In genomic region chr10:101708073-101708472, GRCh38 we compare ENCODE assay signal across 17 cellular contexts. TPM values are rescaled to one million over a fixed set of nuclear protein-coding genes. Genes with fewer than 3 reads are reported as not detected.
DNase-seq lines count a peak whose midpoint lies in the region; ATAC-seq, FAIRE-seq and TF ChIP-seq lines count a peak whose summit lies in the region.
"Had no signal": no experiment of that assay in that cellular context is flagged by ENCODE, and none has a peak within 500 bp of the region (broad histone marks: within the 10 kb centered on the region; RNA-seq: fewer than 3 reads in every experiment).

No MANE protein-coding gene starts in this region.

- no peaks in the 10 kb centered on the region for H3K79me2 ChIP-seq in DND-41 (ENCODE audit: insufficient read depth, low read length)
- no peaks in the 10 kb centered on the region for H3K79me2 ChIP-seq in GM12878 (ENCODE audit: control insufficient read depth, insufficient read depth, low read length)

- TF ChIP-seq RAD21 in GM12878 (IDR thresholded peaks at IDR 0.05; ENCODE audit: insufficient read depth, low read depth, low read length) = no peak

- no peak for TF ChIP-seq POLR2A in GM12878 (IDR thresholded peaks at IDR 0.05; ENCODE audit: low read depth, low read length)

- 32% methylated on average over 1 of the region's 1 CpG for WGBS in GM12878 (ENCODE audit: insufficient coverage, insufficient replicate concordance, low lambda C conversion rate, missing lambda C conversion rate)

- peak; percentile 80 for ATAC-seq in DND-41 (ENCODE audit: insufficient read depth, low read depth)
- no peak for ATAC-seq in GM12878
- ATAC-seq in CD4-positive, alpha-beta T cell (ENCODE audit: poor library complexity) = no peak
- ATAC-seq: CD8-positive, alpha-beta T cell; HCT116 had no signal

- in situ Hi-C loops in GM12878 (cut with MboI) = no loop called here

- H3K27me3 ChIP-seq in DND-41 (ENCODE audit: insufficient read depth, low read length, poor library complexity) (peaks cover 8% of the 10 kb centered on the region), GM12878 (replicated peaks in 1 of 2; ENCODE audit: control insufficient read depth in 2 of 2, insufficient read depth in 2 of 2, low read length in 1 of 2) (no peaks in the 10 kb centered on the region), H7 (ENCODE audit: control insufficient read depth, insufficient read depth, low read length) (no peaks in the 10 kb centered on the region)
- H3K27me3 ChIP-seq in CD4-positive, alpha-beta T cell (ENCODE audit: control insufficient read depth, insufficient read depth, low read length) = peaks cover 4% of the 10 kb centered on the region

- no peak overlapping the region for H3K27ac Mint-ChIP-seq in activated CD4-positive, alpha-beta T cell treated with anti-CD3 and anti-CD28 coated beads, Interleukin-2, amount 10 ng/mL, durations not matched to agents 7 days and 5 days
- H3K27ac Mint-ChIP-seq in T-helper 1 cell treated with Interleukin-12 subunit alpha and Interleukin-12 subunit beta and Interleukin-4 antibody, amounts not matched to agents 30 μg/mL and 1 μg/mL, for 36 hours = no peak overlapping the region
- no peak overlapping the region for H3K27ac Mint-ChIP-seq in CD4-positive, alpha-beta T cell
- H3K27ac Mint-ChIP-seq: B cell; CD8-positive, alpha-beta T cell had no signal

- POLR2A ChIA-PET in activated CD4-positive, alpha-beta T cell treated with anti-CD3 and anti-CD28 coated beads, Interleukin-2, amount 10 ng/mL, durations not matched to agents 7 days and 5 days (lab: Charles Lee) = no interaction called here
- POLR2A ChIA-PET in GM12878 (lab: Charles Lee) = no interaction called here
- POLR2A ChIA-PET in CD4-positive, alpha-beta T cell (lab: Charles Lee) = no interaction called here

- peak; percentile 23 for DNase-seq in activated CD4-positive, alpha-beta T cell treated with anti-CD3 and anti-CD28 coated beads, Interleukin-2, amount 10 ng/mL, durations not matched to agents 7 days and 5 days
- no peak for DNase-seq in activated CD4-positive, alpha-beta T cell treated with anti-CD3 and anti-CD28 coated beads, Interleukin-2, amount 50 U/mL, for 4 hours
- DNase-seq in DND-41 (no peak), GM12878 (ENCODE audit: low read depth, low spot score) (no peak), H7 (no peak), cortex of kidney (lab: John Stamatoyannopoulos, UW) (no peak)
- no peak for DNase-seq in CD4-positive, alpha-beta T cell
- DNase-seq: C1 segment of cervical spinal cord; CD8-positive, alpha-beta T cell; COR-L47; GF-D8; IMR-90 had no signal

- TF ChIP-seq CTCF in DND-41 (IDR thresholded peaks at IDR 0.05; ENCODE audit: borderline replicate concordance, extremely low read depth, low read length, poor library complexity, severe bottlenecking) (no peak), GM12878 (IDR thresholded peaks at IDR 0.05 in 2 of 3, conservative IDR thresholded peaks at IDR 0.05 in 1 of 3; ENCODE audit: control insufficient read depth in 2 of 3, extremely low read depth in 1 of 3, insufficient read depth in 1 of 3, low read depth in 3 of 3, low read length in 3 of 3) (no peak)
- no peak for TF ChIP-seq CTCF in CD4-positive, alpha-beta T cell (IDR thresholded peaks at IDR 0.05)

- FAIRE-seq in GM12878 (lab: Jason Lieb, UNC) = no peak
- FAIRE-seq: D721Med had no signal

- peaks cover 51% of the 10 kb centered on the region for H3K27me3 Mint-ChIP-seq in activated CD4-positive, alpha-beta T cell treated with anti-CD3 and anti-CD28 coated beads, Interleukin-2, amount 10 ng/mL, durations not matched to agents 7 days and 5 days
- peaks cover 59% of the 10 kb centered on the region for H3K27me3 Mint-ChIP-seq in T-helper 1 cell treated with Interleukin-12 subunit alpha and Interleukin-12 subunit beta and Interleukin-4 antibody, amounts not matched to agents 30 μg/mL and 1 μg/mL, for 36 hours (ENCODE audit: low read depth)
- peaks cover 48% of the 10 kb centered on the region for H3K27me3 Mint-ChIP-seq in CD4-positive, alpha-beta T cell

- SMC1A ChIA-PET in GM12878 (lab: Charles Lee; ENCODE audit: uncharacterized antibody, unreplicated experiment) = interaction anchor here (1.4 kb wide), 1 partner anchor 12 kb away, joined by 5 read pairs; no protein-coding TSS in a partner anchor

- intact Hi-C loops in GM12878 (cut with micrococcal nuclease; ENCODE audit: unreplicated experiment) = no loop called here
- intact Hi-C loops in CD4-positive, alpha-beta T cell (cut with DNase I, micrococcal nuclease) = no loop called here

- BruUV-seq in GM12878 (replicated peaks; lab: Mats Ljungman, UMichigan) = no TSS peak

- no peak overlapping the region for H3K4me3 Mint-ChIP-seq in activated CD4-positive, alpha-beta T cell treated with anti-CD3 and anti-CD28 coated beads, Interleukin-2, amount 10 ng/mL, durations not matched to agents 7 days and 5 days
- H3K4me3 Mint-ChIP-seq in T-helper 1 cell treated with Interleukin-12 subunit alpha and Interleukin-12 subunit beta and Interleukin-4 antibody, amounts not matched to agents 30 μg/mL and 1 μg/mL, for 36 hours = peak overlapping the region; percentile 1
- no peak overlapping the region for H3K4me3 Mint-ChIP-seq in CD4-positive, alpha-beta T cell
- H3K4me3 Mint-ChIP-seq: B cell; CD8-positive, alpha-beta T cell had no signal

- H3K9ac ChIP-seq in DND-41 (ENCODE audit: low read depth, low read length) (no peak overlapping the region), GM12878 (ENCODE audit: control insufficient read depth, insufficient read depth, low read length) (no peak overlapping the region)

- H3K36me3 ChIP-seq in DND-41 (ENCODE audit: insufficient read depth, low read length) = no peaks in the 10 kb centered on the region
- no peaks in the 10 kb centered on the region for H3K36me3 ChIP-seq in GM12878 (ENCODE audit: control insufficient read depth in 2 of 2, insufficient read depth in 2 of 2, low read length in 1 of 2)
- H3K36me3 ChIP-seq in H7 (replicated peaks; ENCODE audit: control insufficient read depth, insufficient read depth, low read length) = no peaks in the 10 kb centered on the region

- no peaks in the 10 kb centered on the region for H3K9me3 Mint-ChIP-seq in activated CD4-positive, alpha-beta T cell treated with anti-CD3 and anti-CD28 coated beads, Interleukin-2, amount 10 ng/mL, durations not matched to agents 7 days and 5 days
- no peaks in the 10 kb centered on the region for H3K9me3 Mint-ChIP-seq in T-helper 1 cell treated with Interleukin-12 subunit alpha and Interleukin-12 subunit beta and Interleukin-4 antibody, amounts not matched to agents 30 μg/mL and 1 μg/mL, for 36 hours
- no peaks in the 10 kb centered on the region for H3K9me3 Mint-ChIP-seq in CD4-positive, alpha-beta T cell
- H3K9me3 Mint-ChIP-seq: CD8-positive, alpha-beta T cell had no signal

- H3K4me1 Mint-ChIP-seq in activated CD4-positive, alpha-beta T cell treated with anti-CD3 and anti-CD28 coated beads, Interleukin-2, amount 10 ng/mL, durations not matched to agents 7 days and 5 days = peaks cover 33% of the 10 kb centered on the region
- peaks cover 31% of the 10 kb centered on the region for H3K4me1 Mint-ChIP-seq in T-helper 1 cell treated with Interleukin-12 subunit alpha and Interleukin-12 subunit beta and Interleukin-4 antibody, amounts not matched to agents 30 μg/mL and 1 μg/mL, for 36 hours (ENCODE audit: low read depth)
- no peaks in the 10 kb centered on the region for H3K4me1 Mint-ChIP-seq in CD4-positive, alpha-beta T cell (ENCODE audit: low read depth)
- H3K4me1 Mint-ChIP-seq: B cell had no signal

- H3K4me1 ChIP-seq in DND-41 (ENCODE audit: insufficient read depth, low read length) (no peaks in the 10 kb centered on the region; the same call in 1 of the 2 replicates), GM12878 (ENCODE audit: control insufficient read depth, insufficient read depth, low read length) (peaks cover 8% of the 10 kb centered on the region)

- H3K4me3 ChIP-seq in DND-41 (ENCODE audit: low read depth in 1 of 2, low read length in 2 of 2) (no peak overlapping the region), GM12878 (no peak overlapping the region), H7 (ENCODE audit: insufficient read depth, low read depth, low read length) (no peak overlapping the region)

- H3K36me3 Mint-ChIP-seq in activated CD4-positive, alpha-beta T cell treated with anti-CD3 and anti-CD28 coated beads, Interleukin-2, amount 10 ng/mL, durations not matched to agents 7 days and 5 days (ENCODE audit: low read depth) = no peaks in the 10 kb centered on the region
- no peaks in the 10 kb centered on the region for H3K36me3 Mint-ChIP-seq in T-helper 1 cell treated with Interleukin-12 subunit alpha and Interleukin-12 subunit beta and Interleukin-4 antibody, amounts not matched to agents 30 μg/mL and 1 μg/mL, for 36 hours (ENCODE audit: low read depth)
- no peaks in the 10 kb centered on the region for H3K36me3 Mint-ChIP-seq in CD4-positive, alpha-beta T cell (ENCODE audit: low read depth)
- H3K36me3 Mint-ChIP-seq: CD8-positive, alpha-beta T cell had no signal

- RAD21 ChIA-PET in GM12878 (lab: Charles Lee; ENCODE audit: unreplicated experiment) = interaction anchor here (2.8 kb wide), 1 partner anchor 105 kb away, joined by 8 read pairs; no protein-coding TSS in a partner anchor

- H4K20me1 ChIP-seq in DND-41 (ENCODE audit: insufficient read depth, low read length) (no peaks in the 10 kb centered on the region), GM12878 (ENCODE audit: control insufficient read depth, insufficient read depth) (no peaks in the 10 kb centered on the region)

- TF ChIP-seq EP300 in GM12878 (IDR thresholded peaks at IDR 0.05; ENCODE audit: borderline replicate concordance in 1 of 2, control insufficient read depth in 1 of 2, low read depth in 2 of 2, low read length in 2 of 2) = no peak

- H3K4me2 ChIP-seq in DND-41 (ENCODE audit: insufficient read depth, low read length) = no peak overlapping the region
- no peak overlapping the region for H3K4me2 ChIP-seq in GM12878 (ENCODE audit: control insufficient read depth, insufficient read depth)

- H2AFZ ChIP-seq in DND-41 (ENCODE audit: low read depth, low read length) = no peak overlapping the region
- no peak overlapping the region for H2AFZ ChIP-seq in GM12878 (ENCODE audit: control insufficient read depth, low read depth, low read length)

- H3K9me3 ChIP-seq in DND-41 (ENCODE audit: insufficient read depth, low read length, severe bottlenecking) (no peaks in the 10 kb centered on the region), GM12878 (replicated peaks; ENCODE audit: control insufficient read depth, insufficient read depth, low read length) (no peaks in the 10 kb centered on the region)
- H3K9me3 ChIP-seq in CD4-positive, alpha-beta T cell (ENCODE audit: control insufficient read depth, low read length) = no peaks in the 10 kb centered on the region

- H3K27ac ChIP-seq in DND-41 (ENCODE audit: low read length) = no peak overlapping the region
- H3K27ac ChIP-seq in GM12878 (ENCODE audit: control insufficient read depth, insufficient read depth) = no peak overlapping the region
- H3K27ac ChIP-seq in CD4-positive, alpha-beta T cell (ENCODE audit: low read depth, low read length) = no peak overlapping the region
- H3K27ac ChIP-seq: HL-60 had no signal

- CTCF ChIA-PET in activated CD4-positive, alpha-beta T cell treated with anti-CD3 and anti-CD28 coated beads, Interleukin-2, amount 10 ng/mL, durations not matched to agents 7 days and 5 days (lab: Charles Lee) = no interaction called here
- CTCF ChIA-PET in GM12878 (lab: Yijun Ruan, JAX) = interaction anchor here (1.3 kb wide), 1 partner anchor 40 kb away, joined by 3 read pairs; no protein-coding TSS in a partner anchor
- CTCF ChIA-PET in CD4-positive, alpha-beta T cell (lab: Charles Lee) = interaction anchor here (1.0 kb wide), 1 partner anchor 13 kb away, joined by 3 read pairs; the partner anchor contains the start of gene FBXW4

RNA-seq across cellular contexts. Expression of gene FBXW4, which starts 13.1 kb away (rescaled TPM):
- 10 to 100 TPM; 40.7 to 45.4 TPM for total RNA-seq in activated CD4-positive, alpha-beta T cell treated with anti-CD3 and anti-CD28 coated beads, Interleukin-2, amount 10 ng/mL, durations not matched to agents 7 days and 5 days
- 53.0 and 64.6 TPM in 2 replicates for total RNA-seq in GM12878 (2013; cell fraction: nucleolus; rRNA removed)
- total RNA-seq in GM12878 (2014; rRNA removed) (28.5 and 29.2 TPM in 2 replicates), GM12878 (2014; rRNA removed; fragmentation: Illumina TruSeq; extraction: Trizol) (24.8 and 26.5 TPM in 2 replicates), GM12878 (2021) (38.7 and 41.9 TPM in 2 replicates)
- polyA plus RNA-seq in GM12878 (2011; ENCODE audit: low read depth) = 14.9 TPM
- polyA plus RNA-seq in GM12878 (2011; rRNA removed) (27.8 and 38.2 TPM in 2 replicates), GM12878 (2014; fragmentation: Illumina TruSeq; extraction: Trizol) (37.2 and 42.0 TPM in 2 replicates), GM12878 (2014; fragmentation: Nextera tagmentation; extraction: Ambion mirVana) (10 to 100 TPM in 1 of 2 experiments, 1 to 10 TPM in 1; 5.7 to 11.5 TPM), GM12878 (2014; rRNA removed) (30.5 and 34.5 TPM in 2 replicates), GM12878 (2016; fragmentation: Nextera tagmentation; extraction: Ambion mirVana) (1 to 10 TPM; 7.4 to 9.3 TPM)
- polyA plus RNA-seq in GM12878 (2011; cell fraction: cytosol; rRNA removed) = 30.3 and 30.4 TPM in 2 replicates
- 27.5 and 28.0 TPM in 2 replicates for polyA plus RNA-seq in GM12878 (2011; cell fraction: nucleus; rRNA removed)
- polyA plus RNA-seq in GM12878 (2012) = 27.9 and 28.1 TPM in 2 replicates
- 165 and 166 TPM in 2 replicates for polyA minus RNA-seq in GM12878 (2011; rRNA and poly(A)+ RNA removed)
- polyA minus RNA-seq in GM12878 (2011; cell fraction: cytosol; rRNA and poly(A)+ RNA removed) = 22.9 and 25.5 TPM in 2 replicates
- 22.7 and 43.4 TPM in 2 replicates for polyA minus RNA-seq in GM12878 (2011; cell fraction: nucleus; rRNA and poly(A)+ RNA removed)
- total RNA-seq in H7 (2014; rRNA removed; shearing (Covaris generic)) = 25.2 and 25.4 TPM in 2 replicates
- 10 to 100 TPM; 69.7 to 76.4 TPM for total RNA-seq in CD4-positive, alpha-beta T cell
